Comparison of ENCODE assay signal across 28 cellular contexts in the genomic region with DNA sequence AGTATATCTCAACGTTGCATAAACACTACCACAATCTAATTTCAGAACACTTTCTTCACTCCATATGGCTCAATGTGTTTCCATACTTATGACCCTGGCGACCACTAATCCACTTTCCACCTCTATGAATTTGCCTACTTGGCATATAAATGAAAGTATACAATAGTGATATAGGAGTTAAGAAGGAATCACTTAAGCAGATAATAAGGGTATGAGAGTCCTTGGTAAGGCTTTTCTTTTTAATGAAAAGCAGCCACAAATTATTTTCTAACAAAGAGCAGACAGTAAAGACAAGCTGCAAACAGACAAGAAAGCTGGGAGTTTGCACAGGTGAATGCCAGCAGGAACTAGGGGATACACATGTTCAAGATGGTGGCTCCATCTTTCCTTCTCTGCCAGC.
"Had no signal": no experiment of that assay in that cellular context is flagged by ENCODE, and none has a peak within 500 bp of the region (broad histone marks: within the 10 kb centered on the region; RNA-seq: fewer than 3 reads in every experiment).

No MANE protein-coding gene starts in this region.

- H3K36me3 Mint-ChIP-seq: naive B cell; stimulated activated memory B cell treated with anti-CD40 and anti-IgM and Interleukin-4, amounts not matched to agents 10 μg/mL and 1 μg/mL and 100 μg/mL, for 72 hours had no signal

- H3K36me3 ChIP-seq: left lung, lower lobe of right lung, neural progenitor cell, ovary, right atrium auricular region, right lobe of liver, tibial nerve, uterus had no signal

- DNase-seq: immature natural killer cell; kidney; left colon; left lung; lower lobe of right lung; mammary epithelial cell; mesenchymal stem cell; naive B cell; natural killer cell; nephron progenitor cell; ovary; right lobe of liver; stimulated activated CD4-positive, alpha-beta T cell treated with anti-CD3 and anti-CD28 coated beads, Interleukin-1b, Interleukin-23, amount 100 ng/mL, for 48 hours; stimulated activated CD4-positive, alpha-beta T cell treated with anti-CD3 and anti-CD28 coated beads, Interleukin-2, amount 100 ng/mL, for 48 hours; stimulated activated CD4-positive, alpha-beta T cell treated with anti-CD3 and anti-CD28 coated beads, Interleukin-4, amount 100 ng/mL, for 4 hours; stimulated activated CD8-positive, alpha-beta memory T cell treated with anti-CD3 and anti-CD28 coated beads, Interleukin-4, amount 100 ng/mL, for 48 hours; stimulated activated naive CD4-positive, alpha-beta T cell treated with Interleukin-2 at 50 U/mL for 16 hours; stimulated activated naive CD8-positive, alpha-beta T cell treated with anti-CD3 and anti-CD28 coated beads, Interleukin-15, amount 100 ng/mL, for 72 hours; substantia nigra; uterus had no signal

- H3K4me2 ChIP-seq: neural progenitor cell, smooth muscle cell had no signal

- H3K27me3 ChIP-seq: left lung, neural progenitor cell, ovary, right atrium auricular region, right lobe of liver, tibial nerve, uterus had no signal

- H3K4me3 ChIP-seq: left lung, lower lobe of right lung, neural progenitor cell, ovary, right atrium auricular region, right lobe of liver, smooth muscle cell, tibial nerve, uterus had no signal

- H3K27me3 Mint-ChIP-seq: naive B cell; progenitor cell of endocrine pancreas; stimulated activated memory B cell treated with anti-CD40 and anti-IgM and Interleukin-4, amounts not matched to agents 10 μg/mL and 1 μg/mL and 100 μg/mL, for 72 hours; stimulated activated naive CD8-positive, alpha-beta T cell treated with anti-CD3 and anti-CD28 coated beads, Interleukin-15, amount 100 ng/mL, for 72 hours; type B pancreatic cell had no signal

- FAIRE-seq: islet of Langerhans had no signal

- H3K4me1 Mint-ChIP-seq: immature natural killer cell; naive B cell; natural killer cell; nephron progenitor cell; stimulated activated memory B cell treated with anti-CD40 and anti-IgM and Interleukin-4, amounts not matched to agents 10 μg/mL and 1 μg/mL and 100 μg/mL, for 72 hours; stimulated activated naive CD8-positive, alpha-beta T cell treated with anti-CD3 and anti-CD28 coated beads, Interleukin-15, amount 100 ng/mL, for 72 hours had no signal

- H3K4me3 Mint-ChIP-seq: immature natural killer cell; naive B cell; natural killer cell; nephron progenitor cell; neural progenitor cell; stimulated activated memory B cell treated with anti-CD40 and anti-IgM and Interleukin-4, amounts not matched to agents 10 μg/mL and 1 μg/mL and 100 μg/mL, for 72 hours; stimulated activated naive CD8-positive, alpha-beta T cell treated with anti-CD3 and anti-CD28 coated beads, Interleukin-15, amount 100 ng/mL, for 72 hours; type B pancreatic cell had no signal

- ATAC-seq: left colon; left lung; lower lobe of right lung; natural killer cell; stimulated activated memory B cell treated with anti-CD40 and anti-IgM and Interleukin-4, amounts not matched to agents 10 μg/mL and 1 μg/mL and 100 μg/mL, for 72 hours; stimulated activated naive CD8-positive, alpha-beta T cell treated with anti-CD3 and anti-CD28 coated beads, Interleukin-15, amount 100 ng/mL, for 72 hours had no signal

- H3K9me3 ChIP-seq: ovary, right lobe of liver, uterus had no signal

- H3K27ac ChIP-seq: left lung, lower lobe of right lung, neural progenitor cell, ovary, right atrium auricular region, right lobe of liver, tibial nerve, uterus had no signal

- H3K4me1 ChIP-seq: left lung, lower lobe of right lung, neural progenitor cell, right atrium auricular region, right lobe of liver, tibial nerve, uterus had no signal

- H3K9ac ChIP-seq: neural progenitor cell had no signal

- H3K27ac Mint-ChIP-seq: immature natural killer cell; naive B cell; natural killer cell; nephron progenitor cell; neural progenitor cell; progenitor cell of endocrine pancreas; stimulated activated memory B cell treated with anti-CD40 and anti-IgM and Interleukin-4, amounts not matched to agents 10 μg/mL and 1 μg/mL and 100 μg/mL, for 72 hours; stimulated activated naive CD8-positive, alpha-beta T cell treated with anti-CD3 and anti-CD28 coated beads, Interleukin-15, amount 100 ng/mL, for 72 hours; type B pancreatic cell had no signal
